8 cellular contexts compared by ENCODE assay signal in the genomic region with DNA sequence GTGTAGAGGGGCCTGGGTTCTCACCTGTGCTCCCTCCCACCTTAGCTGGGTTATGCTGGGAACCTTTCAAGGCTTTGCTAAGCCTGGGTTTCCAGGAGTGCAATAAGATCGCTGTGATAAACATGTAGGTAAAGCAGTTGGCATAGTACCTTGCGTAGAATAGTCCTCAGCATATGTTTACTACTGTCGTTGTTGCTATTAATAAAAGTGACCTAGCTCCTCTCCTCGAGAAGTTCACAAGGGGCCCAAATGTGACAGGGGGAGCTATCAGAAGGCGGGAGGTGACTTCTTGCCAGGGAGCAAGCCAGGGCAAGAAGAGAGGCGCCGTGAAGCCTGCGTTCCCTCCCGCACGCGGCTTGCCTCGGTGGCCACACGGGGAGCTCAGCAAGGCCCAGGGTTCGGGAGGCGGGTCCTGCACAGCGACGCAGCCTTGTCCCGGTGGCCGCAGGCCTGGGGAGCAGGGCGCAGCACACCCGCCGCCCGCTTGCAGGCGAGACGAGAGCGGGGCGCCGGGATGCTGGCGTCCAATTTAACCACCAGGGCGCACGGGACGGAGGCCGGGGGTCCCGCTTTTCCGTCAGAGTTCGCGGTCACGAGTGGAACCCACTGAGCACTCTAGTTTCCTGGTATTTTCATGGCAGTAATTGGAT.
DNase-seq lines count a peak whose midpoint lies in the region; ATAC-seq and TF ChIP-seq lines count a peak whose summit lies in the region.

No MANE protein-coding gene starts in this region.

- no peak overlapping the region for H3K27ac Mint-ChIP-seq in activated naive CD4-positive, alpha-beta T cell treated with anti-CD3 and anti-CD28 coated beads, Interleukin-2, amount 10 ng/mL, durations not matched to agents 7 days and 5 days

- in situ Hi-C loops in gastrocnemius medialis (cut with MboI; ENCODE audit: low sequenced_read_pairs in 4 of 4) = no loop called here

- intact Hi-C loops in HCT116 (cut with micrococcal nuclease) (no loop called here), gastrocnemius medialis (cut with DNase I; ENCODE audit: low total_unique reads) (loop anchor here (10.0 kb wide), 1 partner anchor 467 kb away; a partner anchor contains a TSS)

- no peaks in the 10 kb centered on the region for H3K9me3 Mint-ChIP-seq in activated naive CD4-positive, alpha-beta T cell treated with anti-CD3 and anti-CD28 coated beads, Interleukin-2, amount 10 ng/mL, durations not matched to agents 7 days and 5 days

- no peak for TF ChIP-seq POLR2A in HCT116 (IDR thresholded peaks at IDR 0.05; ENCODE audit: borderline replicate concordance, extremely low read depth, insufficient read depth, insufficient read length)
- TF ChIP-seq POLR2A in gastrocnemius medialis (IDR thresholded peaks at IDR 0.05) = peak in 1 of 2 donors; percentile 77

- TF ChIP-seq RAD21 in HCT116 (IDR thresholded peaks at IDR 0.05; ENCODE audit: low read depth) = no peak

- H3K27ac ChIP-seq in HCT116 (ENCODE audit: low read depth, low read length) = no peak overlapping the region; the same call in 1 of the 2 replicates
- H3K27ac ChIP-seq in angular gyrus (ENCODE audit: low read depth, low read length) = peak overlapping the region; percentile 84
- H3K27ac ChIP-seq in gastrocnemius medialis = peak overlapping the region; percentile 86 to 92 (median 90)

- H2AFZ ChIP-seq in HCT116 (ENCODE audit: low read depth, low read length, poor library complexity, severe bottlenecking) = peak overlapping the region; percentile 76

- H3K36me3 Mint-ChIP-seq in activated naive CD4-positive, alpha-beta T cell treated with anti-CD3 and anti-CD28 coated beads, Interleukin-2, amount 10 ng/mL, durations not matched to agents 7 days and 5 days = no peaks in the 10 kb centered on the region

- peak overlapping the region; percentile 84 for H3K4me2 ChIP-seq in HCT116 (ENCODE audit: low read length)

- peak overlapping the region; percentile 25 to 71 for H3K4me3 ChIP-seq in HCT116 (replicated peaks in 1 of 2; ENCODE audit: low read depth in 1 of 2, low read length in 2 of 2)
- H3K4me3 ChIP-seq in iPS-15b (ENCODE audit: low read depth, low read length) = peak overlapping the region; percentile 75
- peak overlapping the region; percentile 64 to 75 (median 68) for H3K4me3 ChIP-seq in gastrocnemius medialis

- H3K4me1 ChIP-seq in HCT116 (ENCODE audit: control insufficient read depth in 1 of 2, insufficient read depth in 2 of 2, low read length in 2 of 2) (peaks cover 10 to 22% of the 10 kb centered on the region in 2 experiments), iPS-15b (ENCODE audit: control insufficient read depth, insufficient read depth, low read length) (peaks cover 9% of the 10 kb centered on the region), gastrocnemius medialis (peaks cover 2 to 7% of the 10 kb centered on the region in 2 donors)

- H3K36me3 ChIP-seq in HCT116 (ENCODE audit: control insufficient read depth in 1 of 2, insufficient read depth in 2 of 2, low read length in 2 of 2) = no peaks in the 10 kb centered on the region
- no peaks in the 10 kb centered on the region for H3K36me3 ChIP-seq in iPS-15b (ENCODE audit: control insufficient read depth, insufficient read depth, low read length)
- no peaks in the 10 kb centered on the region for H3K36me3 ChIP-seq in gastrocnemius medialis

- no peak for TF ChIP-seq CTCF in HCT116 (IDR thresholded peaks at IDR 0.05 in 2 of 3, conservative IDR thresholded peaks at IDR 0.05 in 1 of 3; ENCODE audit: borderline replicate concordance in 1 of 3, insufficient read depth in 1 of 3, low read depth in 2 of 3, low read length in 2 of 3)
- peak in 3 of 5 experiments; percentile 15 to 40 (median 20) for TF ChIP-seq CTCF in gastrocnemius medialis (IDR thresholded peaks at IDR 0.05 in 4 of 5, conservative IDR thresholded peaks at IDR 0.05 in 1 of 5)

- ATAC-seq in HCT116 (peak; percentile 51), gastrocnemius medialis (peak; percentile 84 to 91)

- no TSS peak for BruUV-seq in HCT116 (replicated peaks; lab: Mats Ljungman, UMichigan)

- H4K20me1 ChIP-seq in HCT116 (ENCODE audit: insufficient read depth) = no peaks in the 10 kb centered on the region

- H3K9me2 ChIP-seq in HCT116 (ENCODE audit: insufficient read depth) = no peaks in the 10 kb centered on the region

- peaks cover 52% of the 10 kb centered on the region for H3K27me3 Mint-ChIP-seq in activated naive CD4-positive, alpha-beta T cell treated with anti-CD3 and anti-CD28 coated beads, Interleukin-2, amount 10 ng/mL, durations not matched to agents 7 days and 5 days

- RAD21 ChIA-PET in HCT116 (lab: Charles Lee; ENCODE audit: low non-redundant PET in 1 of 2, low total read pairs in 2 of 2, uncharacterized antibody in 2 of 2, unreplicated experiment in 2 of 2) = no interaction called here

- peak overlapping the region; percentile 51; the same call in 1 of the 2 replicates for H3K9ac ChIP-seq in HCT116 (ENCODE audit: low read length)
- H3K9ac ChIP-seq in iPS-15b (ENCODE audit: low read depth, low read length) = peak overlapping the region; percentile 29

- H3K79me2 ChIP-seq in HCT116 (ENCODE audit: insufficient read depth, low read length) = no peaks in the 10 kb centered on the region

- peaks cover 10% of the 10 kb centered on the region for H3K4me1 Mint-ChIP-seq in activated naive CD4-positive, alpha-beta T cell treated with anti-CD3 and anti-CD28 coated beads, Interleukin-2, amount 10 ng/mL, durations not matched to agents 7 days and 5 days

- CTCF ChIA-PET in activated naive CD4-positive, alpha-beta T cell treated with anti-CD3 and anti-CD28 coated beads, Interleukin-2, amount 10 ng/mL, durations not matched to agents 7 days and 5 days (lab: Charles Lee) = interaction anchor here (2.0 kb wide), 1 partner anchor 28 kb away, joined by 9 read pairs; no protein-coding TSS in a partner anchor
- CTCF ChIA-PET in HCT116 (lab: Charles Lee) = interaction anchor here (1.2 to 1.3 kb wide), 3 partner anchors 15 to 503 kb away, joined by 3 read pairs; no protein-coding TSS in a partner anchor

- DNase-seq in activated naive CD4-positive, alpha-beta T cell treated with anti-CD3 and anti-CD28 coated beads, Interleukin-2, amount 10 ng/mL, durations not matched to agents 7 days and 5 days = peak; percentile 25
- DNase-seq in activated naive CD4-positive, alpha-beta T cell (lab: John Stamatoyannopoulos, UW) = no peak
- DNase-seq in HCT116 (ENCODE audit: low read depth, low spot score) = no peak
- DNase-seq in NCI-H1930 (lab: John Stamatoyannopoulos, UW) = peak; percentile 22 to 34
- peak; percentile 16 to 38 for DNase-seq in gastrocnemius medialis
- no peak for DNase-seq in NCI-H2081 treated with DMSO at 0.1 percent for 48 hours (lab: John Stamatoyannopoulos, UW)

- no peaks in the 10 kb centered on the region for H3K27me3 ChIP-seq in HCT116 (ENCODE audit: insufficient read depth, low read length)
- peaks cover 7% of the 10 kb centered on the region for H3K27me3 ChIP-seq in iPS-15b (ENCODE audit: control insufficient read depth, insufficient read depth, low read length)
- no peaks in the 10 kb centered on the region for H3K27me3 ChIP-seq in gastrocnemius medialis

- peak overlapping the region; percentile 59 for H3K4me3 Mint-ChIP-seq in activated naive CD4-positive, alpha-beta T cell treated with anti-CD3 and anti-CD28 coated beads, Interleukin-2, amount 10 ng/mL, durations not matched to agents 7 days and 5 days

- H3K9me3 ChIP-seq in HCT116 (ENCODE audit: control insufficient read depth in 1 of 2, insufficient read depth in 1 of 2, low read depth in 1 of 2, low read length in 2 of 2) (no peaks in the 10 kb centered on the region), iPS-15b (ENCODE audit: control insufficient read depth, insufficient read depth, low read length) (no peaks in the 10 kb centered on the region), gastrocnemius medialis (no peaks in the 10 kb centered on the region)

- POLR2A ChIA-PET in HCT116 (lab: Charles Lee) = no interaction called here

TF ChIP-seq in HCT116, 20 proteins besides CTCF, POLR2A, EP300 and RAD21:
- TF ChIP-seq ZFX (IDR thresholded peaks at IDR 0.05) = peak; percentile 21; the same call in 1 of the 2 replicates
- TF ChIP-seq EGR1 (IDR thresholded peaks at IDR 0.05; ENCODE audit: low read depth) = no peak

Comparison
In these comparisons a context has a peak if more than half of its experiments do, and no peak if none do; other contexts are left out.
1. DNase-seq: peak in activated naive CD4-positive, alpha-beta T cell treated with anti-CD3 and anti-CD28 coated beads, Interleukin-2, amount 10 ng/mL, durations not matched to agents 7 days and 5 days (single experiment), NCI-H1930 (2 of 2) and gastrocnemius medialis (2 of 2); none in activated naive CD4-positive, alpha-beta T cell (0 of 4), HCT116 (single experiment) and NCI-H2081 treated with DMSO at 0.1 percent for 48 hours (single experiment).
2. CTCF ChIP-seq: peak in gastrocnemius medialis (3 of 5); none in HCT116 (0 of 3).
3. Peak in every context shown above with its lines, with median percentiles within 50 percentile points of each other: H3K4me3 ChIP-seq.